Comparison of ENCODE assay signal across 8 cellular contexts in genomic region chr15:69454953-69455352, GRCh38. TPM values are rescaled to one million over a fixed set of nuclear protein-coding genes. Genes with fewer than 3 reads are reported as not detected.
DNase-seq lines count a peak whose midpoint lies in the region; ATAC-seq and TF ChIP-seq lines count a peak whose summit lies in the region.

No MANE protein-coding gene starts in this region.

- no peak for DNase-seq in activated naive CD4-positive, alpha-beta T cell treated with Interleukin-2 at 50 U/mL for 16 hours
- DNase-seq in fibroblast of the aortic adventitia (ENCODE audit: low read depth): no peak
- DNase-seq in suprapubic skin (ENCODE audit: low spot score in 2 of 2): no peak
- no peak for DNase-seq in superior temporal gyrus (ENCODE audit: extremely low spot score)
- no peak for DNase-seq in upper lobe of left lung

- H3K36me3 ChIP-seq in suprapubic skin: peaks cover 29% of the 10 kb centered on the region
- H3K36me3 ChIP-seq in upper lobe of left lung: peaks cover 14 to 37% (median 20%) of the 10 kb centered on the region in 4 donors

- H3K27ac ChIP-seq in VCaP (peak overlapping the region; percentile 93), suprapubic skin (no peak overlapping the region), upper lobe of left lung (peak overlapping the region in 1 of 4 donors; percentile 95)

- H3K36me3 Mint-ChIP-seq in activated naive CD4-positive, alpha-beta T cell treated with anti-CD3 and anti-CD28 coated beads, Interleukin-2, amount 50 U/mL, for 24 hours: peaks cover 32% of the 10 kb centered on the region

- TF ChIP-seq CTCF in VCaP (conservative IDR thresholded peaks at IDR 0.05): no peak
- no peak for TF ChIP-seq CTCF in fibroblast of the aortic adventitia (IDR thresholded peaks at IDR 0.05; ENCODE audit: insufficient read depth, low read length)
- TF ChIP-seq CTCF in suprapubic skin (IDR thresholded peaks at IDR 0.05): no peak
- no peak for TF ChIP-seq CTCF in upper lobe of left lung (IDR thresholded peaks at IDR 0.05)

- H3K4me1 Mint-ChIP-seq in activated naive CD4-positive, alpha-beta T cell treated with anti-CD3 and anti-CD28 coated beads, Interleukin-2, amount 50 U/mL, for 24 hours: peaks cover 42% of the 10 kb centered on the region

- no peaks in the 10 kb centered on the region for H3K9me3 Mint-ChIP-seq in activated naive CD4-positive, alpha-beta T cell treated with anti-CD3 and anti-CD28 coated beads, Interleukin-2, amount 50 U/mL, for 24 hours

- H3K27ac Mint-ChIP-seq in activated naive CD4-positive, alpha-beta T cell treated with anti-CD3 and anti-CD28 coated beads, Interleukin-2, amount 50 U/mL, for 24 hours: peak overlapping the region; percentile 87

- ATAC-seq in upper lobe of left lung (ENCODE audit: low FRiP score in 2 of 2) (no peak), GM21576 (IDR thresholded peaks at IDR 0.05; ENCODE audit: unreplicated experiment) (no peak)

- H3K4me3 ChIP-seq in fibroblast of the aortic adventitia (ENCODE audit: low read depth, low read length) (peak overlapping the region; percentile 76), suprapubic skin (peak overlapping the region; percentile 89), upper lobe of left lung (peak overlapping the region in 1 of 4 donors; percentile 90)

- TF ChIP-seq POLR2A in suprapubic skin (IDR thresholded peaks at IDR 0.05) (no peak), upper lobe of left lung (IDR thresholded peaks at IDR 0.05) (no peak)

- H3K4me1 ChIP-seq in suprapubic skin: peaks cover 31% of the 10 kb centered on the region
- H3K4me1 ChIP-seq in upper lobe of left lung: peaks cover 23 to 51% (median 27%) of the 10 kb centered on the region in 4 donors

- 35% methylated on average over 5 of the region's 5 CpGs for WGBS in suprapubic skin
- WGBS in upper lobe of left lung, 2 donors: 38 to 59% methylated on average over 5 of the region's 5 CpGs

- TF ChIP-seq EP300 in suprapubic skin (IDR thresholded peaks at IDR 0.05) (no peak), upper lobe of left lung (IDR thresholded peaks at IDR 0.05) (no peak)

- H3K9me3 ChIP-seq in suprapubic skin (no peaks in the 10 kb centered on the region), upper lobe of left lung (no peaks in the 10 kb centered on the region)

- no peaks in the 10 kb centered on the region for H3K27me3 ChIP-seq in suprapubic skin
- H3K27me3 ChIP-seq in upper lobe of left lung: no peaks in the 10 kb centered on the region

- H3K27me3 Mint-ChIP-seq in activated naive CD4-positive, alpha-beta T cell treated with anti-CD3 and anti-CD28 coated beads, Interleukin-2, amount 50 U/mL, for 24 hours: no peaks in the 10 kb centered on the region

- H3K4me3 Mint-ChIP-seq in activated naive CD4-positive, alpha-beta T cell treated with anti-CD3 and anti-CD28 coated beads, Interleukin-2, amount 50 U/mL, for 24 hours: peak overlapping the region; percentile 99

RNA-seq across cellular contexts. Expression of gene RPLP1, which starts 2.3 kb away (rescaled TPM):
- 223 and 245 TPM in 2 replicates for total RNA-seq in fibroblast of the aortic adventitia (ENCODE audit: low replicate concordance)
- total RNA-seq in suprapubic skin: 1,000 to 10,000 TPM in 2 of 4 donors, 100 to 1,000 TPM in 2; 623 to 1,424 (median 1,017) TPM
- 1,000 to 10,000 TPM in 2 of 6 donors, 100 to 1,000 TPM in 4; 339 to 1,933 (median 538) TPM for total RNA-seq in upper lobe of left lung

RNA-seq across cellular contexts. Expression of gene KIF23, which starts 40.8 kb away (rescaled TPM):
- total RNA-seq in fibroblast of the aortic adventitia (ENCODE audit: low replicate concordance): 4.0 and 48.6 TPM in 2 replicates
- 1 to 10 TPM; 2.7 to 8.5 (median 6.9) TPM for total RNA-seq in suprapubic skin
- 1 to 10 TPM; 1.0 to 6.7 (median 3.7) TPM for total RNA-seq in upper lobe of left lung
